ENCODE assay signal across 8 cellular contexts in the genomic region with DNA sequence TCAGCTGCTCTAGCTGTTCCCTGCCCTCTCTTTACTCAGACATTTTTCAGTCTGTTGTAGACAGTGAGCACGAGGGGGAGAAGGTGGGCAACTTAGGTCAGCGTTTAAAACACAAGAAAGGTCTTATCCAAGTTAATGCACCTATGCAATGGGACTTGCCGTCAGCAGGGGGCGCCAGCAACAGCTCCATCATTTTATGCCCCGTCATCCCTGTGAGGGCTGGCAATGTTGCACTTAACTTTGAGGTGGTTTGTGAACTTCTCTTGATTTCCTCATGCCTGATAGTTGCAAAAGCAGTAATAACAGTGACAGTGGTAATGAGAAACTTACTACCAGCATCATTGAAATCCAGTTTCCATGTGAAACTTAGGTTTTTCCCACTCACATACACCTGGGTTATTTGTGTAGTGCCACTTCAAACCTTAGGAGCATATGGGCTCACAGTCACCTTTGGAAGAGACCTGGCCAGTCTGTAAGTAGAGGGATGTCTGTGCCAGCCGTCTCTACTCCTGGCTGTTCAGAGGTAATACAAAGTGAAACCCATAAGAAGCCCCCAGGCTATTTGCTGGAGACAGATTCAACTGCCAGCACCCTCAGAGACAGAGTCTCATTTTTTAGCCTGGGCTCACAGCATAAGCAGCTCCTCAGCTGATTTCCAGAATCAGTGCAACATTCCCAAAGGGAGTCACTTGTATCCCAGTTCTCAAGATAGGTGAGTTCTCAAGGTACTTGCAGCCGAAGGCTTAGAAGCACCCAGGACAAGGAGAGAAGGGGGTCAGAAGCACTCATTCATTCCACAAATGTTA. TPM values are rescaled to one million over a fixed set of nuclear protein-coding genes. Genes with fewer than 3 reads are reported as not detected.
DNase-seq lines count a peak whose midpoint lies in the region; ATAC-seq, FAIRE-seq and TF ChIP-seq lines count a peak whose summit lies in the region.

No MANE protein-coding gene starts in this region.

- TF ChIP-seq CTCF in HEK293 (tag by site-specific recombination; IDR thresholded peaks at IDR 0.05) (peak; percentile 68), H1 (IDR thresholded peaks at IDR 0.05; ENCODE audit: control extremely low read depth in 1 of 3, insufficient read depth in 1 of 3, low read depth in 1 of 3, low read length in 3 of 3) (peak; percentile 96 to 100 (median 99)), mucosa of descending colon (IDR thresholded peaks at IDR 0.05) (peak; percentile 71)

- no peak overlapping the region for H4K8ac ChIP-seq in H1 (ENCODE audit: extremely low read depth, insufficient read depth, low read length)

- H3K4ac ChIP-seq in H1 (replicated peaks; ENCODE audit: insufficient read length, low read depth, low read length) = no peak overlapping the region

- TF ChIP-seq RAD21 in H1 (IDR thresholded peaks at IDR 0.05 in 1 of 2, conservative IDR thresholded peaks at IDR 0.05 in 1 of 2; ENCODE audit: low read depth in 2 of 2, low read length in 2 of 2) = peak; percentile 71 to 73

- H3K4me3 ChIP-seq in HEK293 (ENCODE audit: low read depth, low read length) (no peak overlapping the region), H1 (ENCODE audit: extremely low read depth in 1 of 4, insufficient read depth in 2 of 4, low read depth in 3 of 4, low read length in 4 of 4) (no peak overlapping the region), mucosa of descending colon (no peak overlapping the region)

- H4K5ac ChIP-seq in H1 (ENCODE audit: insufficient read length, low read depth, low read length) = no peak overlapping the region

- H3K9me3 ChIP-seq in HEK293 (ENCODE audit: control insufficient read depth, insufficient read depth, low read depth, low read length) (no peaks in the 10 kb centered on the region), H1 (ENCODE audit: insufficient read depth in 2 of 2, low read depth in 1 of 2, low read length in 1 of 2) (no peaks in the 10 kb centered on the region), mucosa of descending colon (no peaks in the 10 kb centered on the region)

- no peak overlapping the region for H2BK120ac ChIP-seq in H1 (replicated peaks; ENCODE audit: low read depth, low read length)

- H2AFZ ChIP-seq in H1 (ENCODE audit: low read length) = no peak overlapping the region

- no peak overlapping the region for H2BK12ac ChIP-seq in H1 (ENCODE audit: low read depth, low read length)

- FAIRE-seq in H1 (lab: Jason Lieb, UNC) = peak; percentile 98

- H3K56ac ChIP-seq in H1 (replicated peaks; ENCODE audit: insufficient read length, low read depth, low read length) = no peak overlapping the region

- POLR2A ChIA-PET in HEK293 (lab: Yijun Ruan, JAX) = interaction anchor here (0.8 to 3.4 kb wide), 8 partner anchors 9 to 179 kb away, joined by 3 to 24 read pairs (median 3); partner anchors contain the start of genes HM13 and TPX2
- POLR2A ChIA-PET in H1 (lab: Charles Lee; ENCODE audit: partially characterized antibody) = interaction anchor here (0.6 to 24.3 kb wide), 9 partner anchors 9 to 169 kb away, joined by 3 to 1033 read pairs (median 6); partner anchors contain the start of gene ID1

- H3K9ac ChIP-seq in H1 (replicated peaks in 1 of 4; ENCODE audit: extremely low read depth in 1 of 4, low read depth in 3 of 4, low read length in 3 of 4) = 0 out of 7 replicates have a peak overlapping the region, but pooled peaks of 1 of the 4 experiments have one; percentile 3

- no peak overlapping the region for H2AK5ac ChIP-seq in H1 (ENCODE audit: low read depth, low read length)

- no peak overlapping the region for H2BK5ac ChIP-seq in H1 (ENCODE audit: low read depth, low read length)

- H4K20me1 ChIP-seq in H1 (replicated peaks in 1 of 2; ENCODE audit: control insufficient read depth in 1 of 2, insufficient read depth in 2 of 2, low read length in 2 of 2) = peaks cover 2% of the 10 kb centered on the region in 2 experiments

- CTCF ChIA-PET in HEK293 (lab: Yijun Ruan, JAX) (interaction anchor here (0.6 to 25.7 kb wide), 24 partner anchors 9 to 454 kb away, joined by 3 to 1204 read pairs (median 4); partner anchors contain the start of genes BCL2L1 and ID1), H1 (lab: Charles Lee; ENCODE audit: partially characterized antibody) (interaction anchor here (0.6 to 30.5 kb wide), 28 partner anchors 8 to 168 kb away, joined by 3 to 1559 read pairs (median 5); partner anchors contain the start of gene ID1)

- in situ Hi-C loops in Caki2 (cut with HindIII; ENCODE audit: low pct_unique_long_range_greater_than_20kb, low sequenced_read_pairs) = no loop called here

- peak in 1 of 2 experiments; percentile 30; a peak in 2 of 3 replicates for TF ChIP-seq POLR2A in H1 (IDR thresholded peaks at IDR 0.05; ENCODE audit: control extremely low read depth in 1 of 2, low read depth in 2 of 2, low read length in 2 of 2)

- no peak overlapping the region for H3K4me2 ChIP-seq in H1 (ENCODE audit: insufficient read depth in 1 of 2, low read depth in 2 of 2, low read length in 2 of 2)

- H3K14ac ChIP-seq in H1 (ENCODE audit: insufficient read length) = no peak overlapping the region

- peak; percentile 63 for ATAC-seq in mucosa of descending colon
- no peak for ATAC-seq in HG03460 (IDR thresholded peaks at IDR 0.05; ENCODE audit: unreplicated experiment)

- no peaks in the 10 kb centered on the region for H3K4me1 ChIP-seq in HEK293 (ENCODE audit: control insufficient read depth, insufficient read depth, low read length)
- H3K4me1 ChIP-seq in H1 (replicated peaks in 1 of 4; ENCODE audit: control insufficient read depth in 3 of 4, insufficient read depth in 4 of 4, low read length in 3 of 4) = peaks cover 0 to 6% (median under 1%) of the 10 kb centered on the region in 4 experiments; a peak in 3 of 7 replicates
- no peaks in the 10 kb centered on the region for H3K4me1 ChIP-seq in mucosa of descending colon (ENCODE audit: low read depth)

- 0 out of 3 replicates have a peak, but pooled peaks of 1 of the 2 experiments have one; percentile 51 for TF ChIP-seq EP300 in H1 (IDR thresholded peaks at IDR 0.05; ENCODE audit: borderline replicate concordance in 1 of 2, low read depth in 2 of 2, low read length in 2 of 2)

- intact Hi-C loops in mucosa of descending colon (cut with DNase I, micrococcal nuclease) = no loop called here

- DNase-seq in Caki2 (ENCODE audit: low read depth) (peak; percentile 85), NOMO-1 (lab: John Stamatoyannopoulos, UW; ENCODE audit: unreplicated experiment in 2 of 2) (peak; percentile 84 to 90), H1 (ENCODE audit: low read depth in 1 of 2, low spot score in 2 of 2) (peak in 1 of 2 experiments; percentile 86), mucosa of descending colon (peak; percentile 77 to 79 (median 77))
- DNase-seq in activated CD8-positive, alpha-beta memory T cell treated with anti-CD3 and anti-CD28 coated beads for 4 hours (ENCODE audit: low read depth in 2 of 2) = peak; percentile 43 to 52
- peak; percentile 86 for DNase-seq in stimulated activated CD8-positive, alpha-beta memory T cell treated with anti-CD3 and anti-CD28 coated beads, Interleukin-4, amount 100 ng/mL, for 48 hours

- H3K27me3 ChIP-seq in H1 (replicated peaks in 1 of 4; ENCODE audit: control insufficient read depth in 3 of 4, extremely low read depth in 1 of 4, insufficient read depth in 3 of 4, low read length in 3 of 4) = no peaks in the 10 kb centered on the region

- H3K23me2 ChIP-seq in H1 (ENCODE audit: low read depth, low read length) = no peaks in the 10 kb centered on the region

- WGBS in H1 (ENCODE audit: extremely low coverage in 1 of 2, insufficient coverage in 1 of 2, insufficient read length in 1 of 2, insufficient replicate concordance in 2 of 2, low coverage in 1 of 2, low lambda C conversion rate in 2 of 2, missing lambda C conversion rate in 1 of 2), 2 experiments = 52% methylated on average over 7 of the region's 7 CpGs; no CpG with 5 or more reads in 1 of the 2 experiments

- no peaks in the 10 kb centered on the region for H3K79me2 ChIP-seq in H1 (ENCODE audit: control insufficient read depth in 1 of 2, insufficient read depth in 2 of 2, low read length in 2 of 2)

- H2BK15ac ChIP-seq in H1 (ENCODE audit: low read length) = no peak overlapping the region

- H4K91ac ChIP-seq in H1 (replicated peaks; ENCODE audit: insufficient read length, low read length) = no peak overlapping the region

- no peak overlapping the region for H3K23ac ChIP-seq in H1 (ENCODE audit: insufficient read length)

- H2BK20ac ChIP-seq in H1 (ENCODE audit: low read length) = no peak overlapping the region

- H3K27ac ChIP-seq in HEK293 (ENCODE audit: extremely low read depth, low read depth, low read length) (no peak overlapping the region), H1 (ENCODE audit: low read depth, low read length) (peak overlapping the region; percentile 44; the same call in 1 of the 2 replicates)

- H3K79me1 ChIP-seq in H1 (ENCODE audit: low read depth, low read length) = no peaks in the 10 kb centered on the region

- H3K36me3 ChIP-seq in HEK293 (ENCODE audit: control insufficient read depth in 2 of 2, insufficient read depth in 1 of 2, low read length in 2 of 2) (peaks cover 13 to 78% of the 10 kb centered on the region in 2 experiments; a peak in 2 of 3 replicates), H1 (ENCODE audit: control insufficient read depth in 2 of 4, insufficient read depth in 4 of 4, low read length in 3 of 4) (peaks cover 24 to 38% (median 36%) of the 10 kb centered on the region in 4 experiments), mucosa of descending colon (ENCODE audit: low read depth) (no peaks in the 10 kb centered on the region)

- no peak overlapping the region for H3K18ac ChIP-seq in H1 (ENCODE audit: extremely low read depth, low read length)

RNA-seq across cellular contexts. Expression of gene ID1, which starts 44.8 kb away (rescaled TPM):
- 1,473 and 1,479 TPM in 2 replicates for total RNA-seq in Caki2 (2014; rRNA removed; shearing (Covaris generic); ENCODE audit: low replicate concordance)
- 120 and 131 TPM in 2 replicates for total RNA-seq in H1 (2021; fragmentation: NEBNext Ultra II Directional; extraction: Animal tissue kit (Norgen Biotek cat#: 25700))
- 357 and 566 TPM in 2 replicates for polyA plus RNA-seq in H1 (2011; rRNA removed)
- polyA plus RNA-seq in H1 (2011; cell fraction: cytosol; rRNA removed) = 348 TPM
- polyA plus RNA-seq in H1 (2011; cell fraction: nucleus; rRNA removed) = 267 TPM
- polyA plus RNA-seq in H1 (2012, experiment 1 of 2) = 86.5 to 154 TPM (median 117 TPM) in 4 replicates
- 207 TPM for polyA plus RNA-seq in H1 (2012, experiment 2 of 2)
- polyA plus RNA-seq in H1 (2013, experiment 1 of 2) = 89.8 TPM
- 87.6 TPM for polyA plus RNA-seq in H1 (2013, experiment 2 of 2)
- polyA minus RNA-seq in H1 (2011; rRNA and poly(A)+ RNA removed) = 27.5 and 45.7 TPM in 2 replicates
- polyA minus RNA-seq in H1 (2011; cell fraction: cytosol; rRNA and poly(A)+ RNA removed) = 181 TPM
- polyA minus RNA-seq in H1 (2011; cell fraction: nucleus; rRNA and poly(A)+ RNA removed) = 200 TPM
- 100 to 1,000 TPM; 172 to 414 (median 201) TPM for total RNA-seq in mucosa of descending colon

RNA-seq across cellular contexts. Expression of gene HM13, which starts 46.1 kb away (rescaled TPM):
- 283 and 338 TPM in 2 replicates for total RNA-seq in Caki2 (2014; rRNA removed; shearing (Covaris generic); ENCODE audit: low replicate concordance)
- 118 TPM in 2 replicates for total RNA-seq in H1 (2021; fragmentation: NEBNext Ultra II Directional; extraction: Animal tissue kit (Norgen Biotek cat#: 25700))
- polyA plus RNA-seq in H1 (2011; rRNA removed) = 183 and 189 TPM in 2 replicates
- polyA plus RNA-seq in H1 (2011; cell fraction: cytosol; rRNA removed) = 125 TPM
- 156 TPM for polyA plus RNA-seq in H1 (2011; cell fraction: nucleus; rRNA removed)
- 139 to 179 TPM (median 167 TPM) in 4 replicates for polyA plus RNA-seq in H1 (2012, experiment 1 of 2)
- 235 TPM for polyA plus RNA-seq in H1 (2012, experiment 2 of 2)
- 174 TPM for polyA plus RNA-seq in H1 (2013, experiment 1 of 2)
- polyA plus RNA-seq in H1 (2013, experiment 2 of 2) = 181 TPM
- 182 and 185 TPM in 2 replicates for polyA minus RNA-seq in H1 (2011; rRNA and poly(A)+ RNA removed)
- 109 TPM for polyA minus RNA-seq in H1 (2011; cell fraction: cytosol; rRNA and poly(A)+ RNA removed)
- 159 TPM for polyA minus RNA-seq in H1 (2011; cell fraction: nucleus; rRNA and poly(A)+ RNA removed)
- 100 to 1,000 TPM in 2 of 3 donors, 10 to 100 TPM in 1; 95.6 to 137 (median 109) TPM for total RNA-seq in mucosa of descending colon
